ENCODE assay signal across 1 cellular context in the genomic region with DNA sequence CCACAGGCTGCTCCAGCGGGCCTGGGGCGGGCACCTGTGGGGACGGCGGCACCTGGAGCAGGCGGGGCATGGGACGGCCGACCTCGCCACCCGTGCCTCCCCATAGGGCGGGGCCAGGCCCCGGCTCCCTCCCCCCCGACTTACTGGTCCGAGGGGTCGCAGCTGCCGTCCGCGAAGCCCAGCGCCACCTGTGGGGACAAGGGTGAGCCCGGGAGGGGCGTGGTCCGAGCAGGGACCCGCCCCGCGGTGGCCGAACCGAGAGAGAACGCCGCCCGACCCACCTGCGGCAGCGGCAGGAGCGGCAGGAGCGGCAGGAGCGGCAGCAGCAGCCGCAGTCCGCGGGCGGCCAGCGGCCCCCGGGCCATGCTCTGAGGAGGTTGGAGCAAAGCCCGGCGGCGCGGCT.
TF ChIP-seq lines count a peak whose summit lies in the region.

A gene (minus strand): TSS at position 379 of the 403 bp plus-strand sequence. CDS start 14 bp downstream, at position 365.

TF ChIP-seq in K562, 482 proteins besides CTCF, POLR2A, EP300 and RAD21 (continued from another document and continues in another):
- TF ChIP-seq RBM15 (IDR thresholded peaks at IDR 0.05; ENCODE audit: insufficient read depth, low read length) (no peak), MEF2D (tag; conservative IDR thresholded peaks at IDR 0.05; ENCODE audit: low read depth) (no peak), TGIF2 (CRISPR knock-in tag; IDR thresholded peaks at IDR 0.05) (no peak), ATF1 (CRISPR knock-in tag; IDR thresholded peaks at IDR 0.05) (no peak), ATF1 (tag; IDR thresholded peaks at IDR 0.05) (no peak), NR4A1 (CRISPR knock-in tag; IDR thresholded peaks at IDR 0.05) (no peak), NR4A1 (tag; IDR thresholded peaks at IDR 0.05) (no peak), KDM4B (IDR thresholded peaks at IDR 0.05; ENCODE audit: borderline replicate concordance in 2 of 2, low read depth in 1 of 2) (no peak), NONO (IDR thresholded peaks at IDR 0.05; ENCODE audit: low read depth in 2 of 2, low read length in 1 of 2) (peak in 1 of 2 experiments; percentile 71; a peak in 2 of 4 replicates), DNMT1 (IDR thresholded peaks at IDR 0.05) (no peak), ZNF41 (CRISPR knock-in tag; conservative IDR thresholded peaks at IDR 0.05) (no peak), FUS (optimal IDR thresholded peaks at IDR 0.05; ENCODE audit: low read depth, low read length) (no peak), HDAC3 (IDR thresholded peaks at IDR 0.05; ENCODE audit: borderline replicate concordance, partially characterized antibody) (no peak), HNRNPK (IDR thresholded peaks at IDR 0.05; ENCODE audit: low read depth, low read length, poor library complexity, severe bottlenecking) (no peak), CAMTA2 (CRISPR knock-in tag; conservative IDR thresholded peaks at IDR 0.05) (0 out of 2 replicates have a peak, but pooled peaks have one; percentile 48), COPS2 (conservative IDR thresholded peaks at IDR 0.05) (no peak), ZNF232 (CRISPR knock-in tag; IDR thresholded peaks at IDR 0.05) (no peak), POLR2AphosphoS5 (IDR thresholded peaks at IDR 0.05; ENCODE audit: control insufficient read depth, insufficient read depth, low read depth, low read length) (peak; percentile 41; the same call in 1 of the 2 replicates), ZNF384 (IDR thresholded peaks at IDR 0.05; ENCODE audit: low read depth, low read length) (no peak), FOS (IDR thresholded peaks at IDR 0.05; ENCODE audit: extremely low read depth, insufficient read length) (no peak)
- TF ChIP-seq, protein P1, sequence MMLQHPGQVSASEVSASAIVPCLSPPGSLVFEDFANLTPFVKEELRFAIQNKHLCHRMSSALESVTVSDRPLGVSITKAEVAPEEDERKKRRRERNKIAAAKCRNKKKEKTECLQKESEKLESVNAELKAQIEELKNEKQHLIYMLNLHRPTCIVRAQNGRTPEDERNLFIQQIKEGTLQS (IDR thresholded peaks at IDR 0.05): no peak
- TF ChIP-seq, protein P1 (CRISPR knock-in tag; conservative IDR thresholded peaks at IDR 0.05): no peak
- TF ChIP-seq, protein P2, sequence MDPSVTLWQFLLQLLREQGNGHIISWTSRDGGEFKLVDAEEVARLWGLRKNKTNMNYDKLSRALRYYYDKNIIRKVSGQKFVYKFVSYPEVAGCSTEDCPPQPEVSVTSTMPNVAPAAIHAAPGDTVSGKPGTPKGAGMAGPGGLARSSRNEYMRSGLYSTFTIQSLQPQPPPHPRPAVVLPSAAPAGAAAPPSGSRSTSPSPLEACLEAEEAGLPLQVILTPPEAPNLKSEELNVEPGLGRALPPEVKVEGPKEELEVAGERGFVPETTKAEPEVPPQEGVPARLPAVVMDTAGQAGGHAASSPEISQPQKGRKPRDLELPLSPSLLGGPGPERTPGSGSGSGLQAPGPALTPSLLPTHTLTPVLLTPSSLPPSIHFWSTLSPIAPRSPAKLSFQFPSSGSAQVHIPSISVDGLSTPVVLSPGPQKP (CRISPR knock-in tag; IDR thresholded peaks at IDR 0.05): no peak
- TF ChIP-seq, protein P3, sequence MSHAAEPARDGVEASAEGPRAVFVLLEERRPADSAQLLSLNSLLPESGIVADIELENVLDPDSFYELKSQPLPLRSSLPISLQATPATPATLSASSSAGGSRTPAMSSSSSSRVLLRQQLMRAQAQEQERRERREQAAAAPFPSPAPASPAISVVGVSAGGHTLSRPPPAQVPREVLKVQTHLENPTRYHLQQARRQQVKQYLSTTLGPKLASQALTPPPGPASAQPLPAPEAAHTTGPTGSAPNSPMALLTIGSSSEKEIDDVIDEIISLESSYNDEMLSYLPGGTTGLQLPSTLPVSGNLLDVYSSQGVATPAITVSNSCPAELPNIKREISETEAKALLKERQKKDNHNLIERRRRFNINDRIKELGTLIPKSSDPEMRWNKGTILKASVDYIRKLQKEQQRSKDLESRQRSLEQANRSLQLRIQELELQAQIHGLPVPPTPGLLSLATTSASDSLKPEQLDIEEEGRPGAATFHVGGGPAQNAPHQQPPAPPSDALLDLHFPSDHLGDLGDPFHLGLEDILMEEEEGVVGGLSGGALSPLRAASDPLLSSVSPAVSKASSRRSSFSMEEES (CRISPR knock-in tag; IDR thresholded peaks at IDR 0.05): no peak
- TF ChIP-seq, protein P4, sequence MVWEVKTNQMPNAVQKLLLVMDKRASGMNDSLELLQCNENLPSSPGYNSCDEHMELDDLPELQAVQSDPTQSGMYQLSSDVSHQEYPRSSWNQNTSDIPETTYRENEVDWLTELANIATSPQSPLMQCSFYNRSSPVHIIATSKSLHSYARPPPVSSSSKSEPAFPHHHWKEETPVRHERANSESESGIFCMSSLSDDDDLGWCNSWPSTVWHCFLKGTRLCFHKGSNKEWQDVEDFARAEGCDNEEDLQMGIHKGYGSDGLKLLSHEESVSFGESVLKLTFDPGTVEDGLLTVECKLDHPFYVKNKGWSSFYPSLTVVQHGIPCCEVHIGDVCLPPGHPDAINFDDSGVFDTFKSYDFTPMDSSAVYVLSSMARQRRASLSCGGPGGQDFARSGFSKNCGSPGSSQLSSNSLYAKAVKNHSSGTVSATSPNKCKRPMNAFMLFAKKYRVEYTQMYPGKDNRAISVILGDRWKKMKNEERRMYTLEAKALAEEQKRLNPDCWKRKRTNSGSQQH (CRISPR knock-in tag; IDR thresholded peaks at IDR 0.05): no peak
- TF ChIP-seq, protein P5, sequence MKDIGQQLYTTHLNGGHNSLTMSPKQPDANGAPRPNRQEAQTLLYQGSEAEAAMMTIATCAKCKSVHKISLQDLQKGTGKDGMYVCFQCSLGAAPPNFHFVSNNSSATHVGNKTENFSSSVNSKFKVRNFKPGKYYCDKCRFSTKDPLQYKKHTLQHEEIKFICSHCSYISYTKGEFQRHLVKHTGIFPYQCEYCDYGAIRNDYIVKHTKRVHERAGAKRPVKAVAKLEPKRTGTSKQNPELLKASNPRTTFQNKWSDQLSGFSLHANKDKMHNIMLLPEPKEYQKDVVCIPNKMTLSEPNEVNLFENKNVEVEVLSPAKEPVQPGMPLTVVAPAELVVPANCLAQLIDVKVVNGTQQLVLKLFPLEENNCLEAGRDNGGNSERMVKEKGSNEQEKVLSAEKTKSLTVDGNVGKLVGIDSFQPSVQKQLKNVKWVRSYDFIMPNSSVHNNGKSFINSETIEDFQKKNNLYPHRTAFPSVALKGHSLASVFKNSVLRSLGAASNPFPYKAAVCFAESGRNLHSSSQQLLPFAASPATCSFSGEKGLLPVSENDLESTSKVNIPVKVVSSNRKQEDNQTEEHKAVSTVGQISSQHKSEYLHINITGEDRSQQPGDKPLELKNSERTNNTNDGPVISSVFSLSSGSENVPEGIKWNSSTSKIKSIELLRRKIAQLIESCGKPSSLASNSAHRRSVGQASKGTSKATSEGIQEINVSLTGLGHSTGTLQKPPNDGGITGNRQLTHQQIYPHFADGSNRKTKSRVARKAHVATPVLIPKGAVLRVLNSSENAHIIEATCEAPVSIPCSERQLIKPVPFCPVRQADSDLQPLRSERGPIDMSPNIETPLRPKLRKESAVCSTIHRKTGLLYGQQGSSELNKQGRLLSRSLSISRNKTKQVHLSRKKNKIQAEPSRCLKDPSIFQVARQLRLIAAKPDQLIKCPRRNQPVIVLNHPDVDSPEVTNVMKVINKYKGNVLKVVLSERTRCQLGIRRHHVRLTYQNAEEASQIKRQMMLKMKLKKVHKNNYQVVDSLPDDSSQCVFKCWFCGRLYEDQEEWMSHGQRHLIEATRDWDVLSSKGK (CRISPR knock-in tag; IDR thresholded peaks at IDR 0.05): no peak
- TF ChIP-seq, protein P6, sequence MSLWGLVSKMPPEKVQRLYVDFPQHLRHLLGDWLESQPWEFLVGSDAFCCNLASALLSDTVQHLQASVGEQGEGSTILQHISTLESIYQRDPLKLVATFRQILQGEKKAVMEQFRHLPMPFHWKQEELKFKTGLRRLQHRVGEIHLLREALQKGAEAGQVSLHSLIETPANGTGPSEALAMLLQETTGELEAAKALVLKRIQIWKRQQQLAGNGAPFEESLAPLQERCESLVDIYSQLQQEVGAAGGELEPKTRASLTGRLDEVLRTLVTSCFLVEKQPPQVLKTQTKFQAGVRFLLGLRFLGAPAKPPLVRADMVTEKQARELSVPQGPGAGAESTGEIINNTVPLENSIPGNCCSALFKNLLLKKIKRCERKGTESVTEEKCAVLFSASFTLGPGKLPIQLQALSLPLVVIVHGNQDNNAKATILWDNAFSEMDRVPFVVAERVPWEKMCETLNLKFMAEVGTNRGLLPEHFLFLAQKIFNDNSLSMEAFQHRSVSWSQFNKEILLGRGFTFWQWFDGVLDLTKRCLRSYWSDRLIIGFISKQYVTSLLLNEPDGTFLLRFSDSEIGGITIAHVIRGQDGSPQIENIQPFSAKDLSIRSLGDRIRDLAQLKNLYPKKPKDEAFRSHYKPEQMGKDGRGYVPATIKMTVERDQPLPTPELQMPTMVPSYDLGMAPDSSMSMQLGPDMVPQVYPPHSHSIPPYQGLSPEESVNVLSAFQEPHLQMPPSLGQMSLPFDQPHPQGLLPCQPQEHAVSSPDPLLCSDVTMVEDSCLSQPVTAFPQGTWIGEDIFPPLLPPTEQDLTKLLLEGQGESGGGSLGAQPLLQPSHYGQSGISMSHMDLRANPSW (CRISPR knock-in tag; IDR thresholded peaks at IDR 0.05): no peak
- TF ChIP-seq, protein P7, sequence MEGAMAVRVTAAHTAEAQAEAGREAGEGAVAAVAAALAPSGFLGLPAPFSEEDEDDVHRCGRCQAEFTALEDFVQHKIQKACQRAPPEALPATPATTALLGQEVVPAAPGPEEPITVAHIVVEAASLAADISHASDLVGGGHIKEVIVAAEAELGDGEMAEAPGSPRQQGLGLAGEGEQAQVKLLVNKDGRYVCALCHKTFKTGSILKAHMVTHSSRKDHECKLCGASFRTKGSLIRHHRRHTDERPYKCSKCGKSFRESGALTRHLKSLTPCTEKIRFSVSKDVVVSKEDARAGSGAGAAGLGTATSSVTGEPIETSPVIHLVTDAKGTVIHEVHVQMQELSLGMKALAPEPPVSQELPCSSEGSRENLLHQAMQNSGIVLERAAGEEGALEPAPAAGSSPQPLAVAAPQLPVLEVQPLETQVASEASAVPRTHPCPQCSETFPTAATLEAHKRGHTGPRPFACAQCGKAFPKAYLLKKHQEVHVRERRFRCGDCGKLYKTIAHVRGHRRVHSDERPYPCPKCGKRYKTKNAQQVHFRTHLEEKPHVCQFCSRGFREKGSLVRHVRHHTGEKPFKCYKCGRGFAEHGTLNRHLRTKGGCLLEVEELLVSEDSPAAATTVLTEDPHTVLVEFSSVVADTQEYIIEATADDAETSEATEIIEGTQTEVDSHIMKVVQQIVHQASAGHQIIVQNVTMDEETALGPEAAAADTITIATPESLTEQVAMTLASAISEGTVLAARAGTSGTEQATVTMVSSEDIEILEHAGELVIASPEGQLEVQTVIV (CRISPR knock-in tag; IDR thresholded peaks at IDR 0.05; ENCODE audit: borderline replicate concordance): no peak
- TF ChIP-seq, protein P8, sequence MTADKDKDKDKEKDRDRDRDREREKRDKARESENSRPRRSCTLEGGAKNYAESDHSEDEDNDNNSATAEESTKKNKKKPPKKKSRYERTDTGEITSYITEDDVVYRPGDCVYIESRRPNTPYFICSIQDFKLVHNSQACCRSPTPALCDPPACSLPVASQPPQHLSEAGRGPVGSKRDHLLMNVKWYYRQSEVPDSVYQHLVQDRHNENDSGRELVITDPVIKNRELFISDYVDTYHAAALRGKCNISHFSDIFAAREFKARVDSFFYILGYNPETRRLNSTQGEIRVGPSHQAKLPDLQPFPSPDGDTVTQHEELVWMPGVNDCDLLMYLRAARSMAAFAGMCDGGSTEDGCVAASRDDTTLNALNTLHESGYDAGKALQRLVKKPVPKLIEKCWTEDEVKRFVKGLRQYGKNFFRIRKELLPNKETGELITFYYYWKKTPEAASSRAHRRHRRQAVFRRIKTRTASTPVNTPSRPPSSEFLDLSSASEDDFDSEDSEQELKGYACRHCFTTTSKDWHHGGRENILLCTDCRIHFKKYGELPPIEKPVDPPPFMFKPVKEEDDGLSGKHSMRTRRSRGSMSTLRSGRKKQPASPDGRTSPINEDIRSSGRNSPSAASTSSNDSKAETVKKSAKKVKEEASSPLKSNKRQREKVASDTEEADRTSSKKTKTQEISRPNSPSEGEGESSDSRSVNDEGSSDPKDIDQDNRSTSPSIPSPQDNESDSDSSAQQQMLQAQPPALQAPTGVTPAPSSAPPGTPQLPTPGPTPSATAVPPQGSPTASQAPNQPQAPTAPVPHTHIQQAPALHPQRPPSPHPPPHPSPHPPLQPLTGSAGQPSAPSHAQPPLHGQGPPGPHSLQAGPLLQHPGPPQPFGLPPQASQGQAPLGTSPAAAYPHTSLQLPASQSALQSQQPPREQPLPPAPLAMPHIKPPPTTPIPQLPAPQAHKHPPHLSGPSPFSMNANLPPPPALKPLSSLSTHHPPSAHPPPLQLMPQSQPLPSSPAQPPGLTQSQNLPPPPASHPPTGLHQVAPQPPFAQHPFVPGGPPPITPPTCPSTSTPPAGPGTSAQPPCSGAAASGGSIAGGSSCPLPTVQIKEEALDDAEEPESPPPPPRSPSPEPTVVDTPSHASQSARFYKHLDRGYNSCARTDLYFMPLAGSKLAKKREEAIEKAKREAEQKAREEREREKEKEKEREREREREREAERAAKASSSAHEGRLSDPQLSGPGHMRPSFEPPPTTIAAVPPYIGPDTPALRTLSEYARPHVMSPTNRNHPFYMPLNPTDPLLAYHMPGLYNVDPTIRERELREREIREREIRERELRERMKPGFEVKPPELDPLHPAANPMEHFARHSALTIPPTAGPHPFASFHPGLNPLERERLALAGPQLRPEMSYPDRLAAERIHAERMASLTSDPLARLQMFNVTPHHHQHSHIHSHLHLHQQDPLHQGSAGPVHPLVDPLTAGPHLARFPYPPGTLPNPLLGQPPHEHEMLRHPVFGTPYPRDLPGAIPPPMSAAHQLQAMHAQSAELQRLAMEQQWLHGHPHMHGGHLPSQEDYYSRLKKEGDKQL (CRISPR knock-in tag; IDR thresholded peaks at IDR 0.05; ENCODE audit: borderline replicate concordance): no peak; the same call in 1 of the 2 replicates
- TF ChIP-seq, protein P9, sequence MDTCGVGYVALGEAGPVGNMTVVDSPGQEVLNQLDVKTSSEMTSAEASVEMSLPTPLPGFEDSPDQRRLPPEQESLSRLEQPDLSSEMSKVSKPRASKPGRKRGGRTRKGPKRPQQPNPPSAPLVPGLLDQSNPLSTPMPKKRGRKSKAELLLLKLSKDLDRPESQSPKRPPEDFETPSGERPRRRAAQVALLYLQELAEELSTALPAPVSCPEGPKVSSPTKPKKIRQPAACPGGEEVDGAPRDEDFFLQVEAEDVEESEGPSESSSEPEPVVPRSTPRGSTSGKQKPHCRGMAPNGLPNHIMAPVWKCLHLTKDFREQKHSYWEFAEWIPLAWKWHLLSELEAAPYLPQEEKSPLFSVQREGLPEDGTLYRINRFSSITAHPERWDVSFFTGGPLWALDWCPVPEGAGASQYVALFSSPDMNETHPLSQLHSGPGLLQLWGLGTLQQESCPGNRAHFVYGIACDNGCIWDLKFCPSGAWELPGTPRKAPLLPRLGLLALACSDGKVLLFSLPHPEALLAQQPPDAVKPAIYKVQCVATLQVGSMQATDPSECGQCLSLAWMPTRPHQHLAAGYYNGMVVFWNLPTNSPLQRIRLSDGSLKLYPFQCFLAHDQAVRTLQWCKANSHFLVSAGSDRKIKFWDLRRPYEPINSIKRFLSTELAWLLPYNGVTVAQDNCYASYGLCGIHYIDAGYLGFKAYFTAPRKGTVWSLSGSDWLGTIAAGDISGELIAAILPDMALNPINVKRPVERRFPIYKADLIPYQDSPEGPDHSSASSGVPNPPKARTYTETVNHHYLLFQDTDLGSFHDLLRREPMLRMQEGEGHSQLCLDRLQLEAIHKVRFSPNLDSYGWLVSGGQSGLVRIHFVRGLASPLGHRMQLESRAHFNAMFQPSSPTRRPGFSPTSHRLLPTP (IDR thresholded peaks at IDR 0.05; ENCODE audit: borderline replicate concordance, extremely low read depth, insufficient read length): no peak
